In genomic region chr6:121897337-121897760, GRCh38 we compare ENCODE assay signal across 17 cellular contexts.
DNase-seq lines count a peak whose midpoint lies in the region; ATAC-seq and TF ChIP-seq lines count a peak whose summit lies in the region.
"Had no signal": no experiment of that assay in that cellular context is flagged by ENCODE, and none has a peak within 500 bp of the region (broad histone marks: within the 10 kb centered on the region; RNA-seq: fewer than 3 reads in every experiment).

No MANE protein-coding gene starts in this region.

- H2AFZ ChIP-seq in SK-N-SH (ENCODE audit: low read depth) (no peak overlapping the region), neuronal stem cell (ENCODE audit: low read length) (no peak overlapping the region)

- H3K14ac ChIP-seq in neuronal stem cell (ENCODE audit: low read length): no peak overlapping the region

- H2BK15ac ChIP-seq in neuronal stem cell (ENCODE audit: low read length): no peak overlapping the region

- POLR2A ChIA-PET in SK-N-SH (lab: Yijun Ruan, JAX): no interaction called here

- CTCF ChIA-PET in SK-N-SH (lab: Yijun Ruan, JAX): interaction anchor here (0.8 kb wide), 1 partner anchor 16 kb away, joined by 3 read pairs; no protein-coding TSS in a partner anchor

- peaks cover 13% of the 10 kb centered on the region for H3F3A ChIP-seq in SK-N-SH (replicated peaks; ENCODE audit: insufficient read depth)

- H3K9me3 Mint-ChIP-seq in nephron progenitor cell: no peaks in the 10 kb centered on the region
- H3K9me3 Mint-ChIP-seq: activated B cell treated with CpG ODN at 0.5 μM for 24 hours, memory B cell had no signal

- in situ Hi-C loops in HAP-1 (cut with MboI; ENCODE audit: low sequenced_read_pairs): no loop called here

- H2BK5ac ChIP-seq in neuronal stem cell (ENCODE audit: low read length): no peak overlapping the region

- no peaks in the 10 kb centered on the region for H3K36me3 Mint-ChIP-seq in nephron progenitor cell (ENCODE audit: low read depth)
- H3K36me3 Mint-ChIP-seq: memory B cell had no signal

- H3K27ac ChIP-seq in SK-N-SH (ENCODE audit: low read depth in 2 of 2, low read length in 1 of 2) (peak overlapping the region in 1 of 2 experiments; percentile 66; a peak in 1 of 4 replicates), epithelial cell of prostate (peak overlapping the region; percentile 69), neuronal stem cell (replicated peaks; ENCODE audit: low read length) (no peak overlapping the region)
- H3K27ac ChIP-seq: ascending aorta had no signal

- no peak overlapping the region for H3K27ac Mint-ChIP-seq in nephron progenitor cell
- H3K27ac Mint-ChIP-seq: activated B cell treated with CpG ODN at 0.5 μM for 24 hours, memory B cell had no signal

- H4K20me1 ChIP-seq in SK-N-SH (ENCODE audit: insufficient read depth): no peaks in the 10 kb centered on the region

- WGBS in SK-N-SH (ENCODE audit: low lambda C conversion rate): 100% methylated on average over 1 of the region's 1 CpG
- no CpG with 5 or more reads among the region's 1 CpG for WGBS in neuronal stem cell (ENCODE audit: extremely low coverage in 2 of 2, insufficient read length in 2 of 2, insufficient replicate concordance in 1 of 2), 2 donors

- no peak overlapping the region for H2BK12ac ChIP-seq in neuronal stem cell (ENCODE audit: low read length)

- H3K4me1 Mint-ChIP-seq in nephron progenitor cell: no peaks in the 10 kb centered on the region
- H3K4me1 Mint-ChIP-seq: activated B cell treated with CpG ODN at 0.5 μM for 24 hours, memory B cell had no signal

- no peak for TF ChIP-seq EP300 in SK-N-SH (IDR thresholded peaks at IDR 0.05; ENCODE audit: borderline replicate concordance in 1 of 2, low read depth in 1 of 2, low read length in 1 of 2)

- no peaks in the 10 kb centered on the region for H3K79me2 ChIP-seq in SK-N-SH (ENCODE audit: insufficient read depth)

- H3K9me2 ChIP-seq in SK-N-SH: no peaks in the 10 kb centered on the region

- H4K8ac ChIP-seq in neuronal stem cell (ENCODE audit: low read depth, low read length): no peak overlapping the region

- H3K4ac ChIP-seq in neuronal stem cell (ENCODE audit: low read length): no peak overlapping the region

- H3K79me1 ChIP-seq in neuronal stem cell (ENCODE audit: low read depth, low read length): no peaks in the 10 kb centered on the region

- no peak overlapping the region for H2AK5ac ChIP-seq in neuronal stem cell (ENCODE audit: low read depth, low read length)

- H4K91ac ChIP-seq in neuronal stem cell (ENCODE audit: low read depth, low read length, poor library complexity): no peak overlapping the region

- H3K36me3 ChIP-seq in HAP-1 (replicated peaks): no peaks in the 10 kb centered on the region
- H3K36me3 ChIP-seq in SK-N-SH (replicated peaks in 1 of 2; ENCODE audit: control insufficient read depth in 1 of 2, insufficient read depth in 2 of 2, low read length in 1 of 2): no peaks in the 10 kb centered on the region
- H3K36me3 ChIP-seq in neuronal stem cell (replicated peaks in 1 of 2; ENCODE audit: control insufficient read depth in 2 of 2, insufficient read depth in 2 of 2, low read length in 2 of 2): no peaks in the 10 kb centered on the region
- H3K36me3 ChIP-seq: ascending aorta, BE2C had no signal

- H3K4me3 ChIP-seq in HAP-1 (no peak overlapping the region), SK-N-SH (ENCODE audit: low read depth in 2 of 2, low read length in 1 of 2) (no peak overlapping the region), neuronal stem cell (ENCODE audit: low read length in 2 of 2) (no peak overlapping the region)
- H3K4me3 ChIP-seq: ascending aorta had no signal

- intact Hi-C loops in posterior vena cava (cut with DNase I): no loop called here

- TF ChIP-seq RAD21 in SK-N-SH (IDR thresholded peaks at IDR 0.05; ENCODE audit: low read length): no peak

- ATAC-seq in GM19467 (IDR thresholded peaks at IDR 0.05; ENCODE audit: unreplicated experiment) (no peak), GM18858 (IDR thresholded peaks at IDR 0.05; ENCODE audit: unreplicated experiment) (no peak)
- ATAC-seq: Panc1 had no signal

- no peak overlapping the region for H3K18ac ChIP-seq in neuronal stem cell (ENCODE audit: low read length)

- no peak overlapping the region for H3K9ac ChIP-seq in SK-N-SH
- no peak overlapping the region for H3K9ac ChIP-seq in neuronal stem cell (ENCODE audit: low read depth, low read length, poor library complexity)

- H3K27me3 ChIP-seq in HAP-1 (ENCODE audit: low read depth) (no peaks in the 10 kb centered on the region), SK-N-SH (ENCODE audit: insufficient read depth) (no peaks in the 10 kb centered on the region), neuronal stem cell (ENCODE audit: control insufficient read depth in 3 of 3, insufficient read depth in 3 of 3, low read depth in 1 of 3, low read length in 3 of 3) (no peaks in the 10 kb centered on the region)
- H3K27me3 ChIP-seq: ascending aorta, BE2C had no signal

- H3K23ac ChIP-seq in neuronal stem cell (ENCODE audit: low read depth, low read length, poor library complexity): no peak overlapping the region

- no peak overlapping the region for H3K4me3 Mint-ChIP-seq in nephron progenitor cell
- H3K4me3 Mint-ChIP-seq: activated B cell treated with CpG ODN at 0.5 μM for 24 hours, memory B cell had no signal

- H3K4me1 ChIP-seq in HAP-1: peaks cover 27% of the 10 kb centered on the region
- peaks cover 0 to 15% of the 10 kb centered on the region in 2 experiments; a peak in 1 of 4 replicates for H3K4me1 ChIP-seq in SK-N-SH (ENCODE audit: control insufficient read depth in 1 of 2, insufficient read depth in 2 of 2, low read depth in 1 of 2, low read length in 1 of 2)
- H3K4me1 ChIP-seq in neuronal stem cell (ENCODE audit: control insufficient read depth in 2 of 2, insufficient read depth in 1 of 2, low read depth in 1 of 2, low read length in 2 of 2): peaks cover 7% of the 10 kb centered on the region in 2 donors
- H3K4me1 ChIP-seq: ascending aorta, BE2C had no signal

- no peaks in the 10 kb centered on the region for H3K27me3 Mint-ChIP-seq in nephron progenitor cell (ENCODE audit: low read depth, poor library complexity)
- H3K27me3 Mint-ChIP-seq: activated B cell treated with CpG ODN at 0.5 μM for 24 hours, memory B cell had no signal

- no peak overlapping the region for H2BK120ac ChIP-seq in neuronal stem cell (ENCODE audit: low read depth, low read length)

- H3K4me2 ChIP-seq in SK-N-SH: no peak overlapping the region
- no peak overlapping the region for H3K4me2 ChIP-seq in neuronal stem cell (ENCODE audit: insufficient read depth, low read length, poor library complexity, severe bottlenecking)

- peak; percentile 58 to 99 for DNase-seq in HAP-1 (ENCODE audit: low spot score in 2 of 2)
- DNase-seq in SK-N-SH: no peak
- peak; percentile 44 for DNase-seq in epithelial cell of prostate (ENCODE audit: low read depth, low spot score)
- peak; percentile 74 for DNase-seq in neuronal stem cell (ENCODE audit: low spot score)
- no peak for DNase-seq in nephron progenitor cell
- no peak for DNase-seq in posterior vena cava (ENCODE audit: low spot score)
- DNase-seq: activated B cell treated with CpG ODN at 0.5 μM for 24 hours; activated effector memory CD4-positive, alpha-beta T cell treated with Interleukin-2 at 50 U/mL for 16 hours; BE2C; KG1; NCI-H146; NCI-H510A had no signal

- TF ChIP-seq CTCF in SK-N-SH (IDR thresholded peaks at IDR 0.05) (no peak), nephron progenitor cell (IDR thresholded peaks at IDR 0.05) (no peak)

- H3K9me3 ChIP-seq in HAP-1 (no peaks in the 10 kb centered on the region), SK-N-SH (no peaks in the 10 kb centered on the region), neuronal stem cell (replicated peaks in 1 of 2; ENCODE audit: control insufficient read depth in 2 of 2, insufficient read depth in 1 of 2, low read depth in 1 of 2, low read length in 2 of 2) (no peaks in the 10 kb centered on the region)
- H3K9me3 ChIP-seq: ascending aorta, BE2C had no signal

TF ChIP-seq in SK-N-SH, 30 proteins besides CTCF, POLR2A, EP300 and RAD21:
- TF ChIP-seq TCF12 (IDR thresholded peaks at IDR 0.05) (peak; percentile 54), EZH2phosphoT487 (IDR thresholded peaks at IDR 0.05; ENCODE audit: borderline replicate concordance, low read depth) (no peak), NFIC (IDR thresholded peaks at IDR 0.05; ENCODE audit: borderline replicate concordance) (peak; percentile 36)
TF ChIP-seq in SK-N-SH: peak in this region for 2.

Comparison
In these comparisons a context has a peak if more than half of its experiments do, and no peak if none do; other contexts are left out.
1. DNase-seq: peak in HAP-1 (2 of 2), epithelial cell of prostate (single experiment) and neuronal stem cell (single experiment); none in SK-N-SH (single experiment), nephron progenitor cell (single experiment) and posterior vena cava (single experiment).